ENCODE assay signal across 27 cellular contexts in the genomic region with DNA sequence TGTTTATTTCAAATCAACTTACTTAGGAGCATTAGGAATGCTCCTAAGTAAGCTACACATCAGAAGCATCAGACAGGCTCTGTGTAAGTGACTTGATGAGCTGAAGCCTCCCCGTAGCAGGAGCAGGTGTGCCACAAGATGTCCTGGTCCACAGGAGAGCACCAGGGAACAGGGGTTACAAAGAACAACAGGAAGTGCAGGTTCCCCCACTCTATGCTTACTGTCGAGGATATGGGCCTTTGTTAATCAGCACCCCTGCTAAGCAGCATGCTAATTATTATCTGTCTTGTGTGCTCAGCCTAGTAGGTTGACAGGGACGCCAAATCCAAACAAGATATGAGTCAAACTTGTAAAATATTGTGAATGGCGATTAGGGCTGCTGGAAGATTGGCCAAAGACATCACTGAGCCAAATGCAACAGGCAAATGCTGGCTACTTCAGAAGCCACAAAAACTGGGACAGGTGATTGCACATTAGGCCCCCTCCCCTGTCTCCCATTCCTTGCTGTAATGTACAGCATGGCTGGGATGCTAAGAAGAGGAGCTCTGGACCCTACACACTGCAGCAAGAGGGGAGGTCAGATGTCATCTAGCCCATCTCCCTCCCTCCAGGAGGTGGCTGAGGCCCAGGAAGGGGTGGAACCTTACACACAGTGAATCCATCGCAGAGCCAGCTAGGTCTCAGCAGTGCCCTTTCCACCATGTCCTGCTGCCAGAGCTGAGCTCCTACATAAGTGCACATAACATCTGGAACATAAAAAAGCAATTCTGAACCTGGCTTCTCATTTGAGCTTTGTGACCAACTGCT. TPM values are rescaled to one million over a fixed set of nuclear protein-coding genes. Genes with fewer than 3 reads are reported as not detected.
DNase-seq lines count a peak whose midpoint lies in the region; ATAC-seq and TF ChIP-seq lines count a peak whose summit lies in the region.
"Had no signal": no experiment of that assay in that cellular context is flagged by ENCODE, and none has a peak within 500 bp of the region (broad histone marks: within the 10 kb centered on the region; RNA-seq: fewer than 3 reads in every experiment).

No MANE protein-coding gene starts in this region.

- TF ChIP-seq POLR2A in GM18505 (IDR thresholded peaks at IDR 0.05; ENCODE audit: borderline replicate concordance, extremely low read depth, insufficient read depth, insufficient read length) = no peak

- H3K27me3 ChIP-seq in esophagus (ENCODE audit: control insufficient read depth in 1 of 2, insufficient read depth in 2 of 2, low read length in 2 of 2) (no peaks in the 10 kb centered on the region), neutrophil (no peaks in the 10 kb centered on the region), foreskin keratinocyte (peaks cover 22% of the 10 kb centered on the region)
- H3K27me3 ChIP-seq: ascending aorta, right lobe of liver, suprapubic skin had no signal

- H3K36me3 ChIP-seq in HEK293 (ENCODE audit: control insufficient read depth in 2 of 2, insufficient read depth in 1 of 2, low read length in 2 of 2) (no peaks in the 10 kb centered on the region), esophagus (ENCODE audit: control insufficient read depth in 2 of 2, insufficient read depth in 2 of 2, low read length in 1 of 2) (no peaks in the 10 kb centered on the region), neutrophil (no peaks in the 10 kb centered on the region)
- H3K36me3 ChIP-seq: ascending aorta, HAP-1, right lobe of liver, suprapubic skin had no signal

- TF ChIP-seq CTCF in HEK293 (tag by site-specific recombination; IDR thresholded peaks at IDR 0.05) = no peak
- no peak for TF ChIP-seq CTCF in neutrophil (IDR thresholded peaks at IDR 0.05)
- TF ChIP-seq CTCF in foreskin keratinocyte (conservative IDR thresholded peaks at IDR 0.05) = no peak

- H3K4me3 ChIP-seq in HEK293 (ENCODE audit: low read depth, low read length) (no peak overlapping the region), esophagus (ENCODE audit: low read depth in 1 of 2, low read length in 2 of 2) (peak overlapping the region; percentile 43 to 57), neutrophil (ENCODE audit: low read depth in 1 of 2, low read length in 1 of 2) (no peak overlapping the region)
- H3K4me3 ChIP-seq: ascending aorta, HAP-1, right lobe of liver, suprapubic skin had no signal

- ATAC-seq in GM18505 (IDR thresholded peaks at IDR 0.05; ENCODE audit: unreplicated experiment) (no peak), foreskin keratinocyte (no peak)
- ATAC-seq: natural killer cell, right lobe of liver had no signal

- H3K9me3 ChIP-seq in HEK293 (ENCODE audit: control insufficient read depth, insufficient read depth, low read depth, low read length) (no peaks in the 10 kb centered on the region), esophagus (ENCODE audit: control insufficient read depth in 2 of 2, insufficient read depth in 1 of 2, low read depth in 1 of 2, low read length in 1 of 2) (no peaks in the 10 kb centered on the region), neutrophil (no peaks in the 10 kb centered on the region)
- H3K9me3 ChIP-seq: ascending aorta, HAP-1, right lobe of liver, SK-N-SH, suprapubic skin had no signal

- CTCF ChIA-PET in HEK293 (lab: Yijun Ruan, JAX) = interaction anchor here (0.7 to 0.9 kb wide), 2 partner anchors 13 to 157 kb away, joined by 3 read pairs; no protein-coding TSS in a partner anchor

- 61 to 62% methylated on average over 5 of the region's 5 CpGs for WGBS in esophagus, 2 donors

- no peak overlapping the region for H3K27ac ChIP-seq in HEK293 (ENCODE audit: extremely low read depth, low read depth, low read length)
- peak overlapping the region; percentile 45 to 88 for H3K27ac ChIP-seq in esophagus (ENCODE audit: low read depth in 2 of 2, low read length in 1 of 2)
- H3K27ac ChIP-seq in neutrophil = peak overlapping the region; percentile 99
- no peak overlapping the region for H3K27ac ChIP-seq in foreskin keratinocyte
- H3K27ac ChIP-seq: ascending aorta, right lobe of liver, suprapubic skin had no signal

- DNase-seq in NCI-H345 (lab: John Stamatoyannopoulos, UW) (peak; percentile 58), foreskin keratinocyte (no peak)
- no peak for DNase-seq in activated naive CD4-positive, alpha-beta T cell (lab: John Stamatoyannopoulos, UW)
- DNase-seq: activated CD4-positive, alpha-beta memory T cell treated with anti-CD3 and anti-CD28 coated beads, Interleukin-2, amount 10 ng/mL, durations not matched to agents 7 days and 5 days; activated CD4-positive, CD25-positive, alpha-beta regulatory T cell treated with anti-CD3 and anti-CD28 coated beads, Interleukin-2, amount 50 U/mL, for 72 hours; activated CD8-positive, alpha-beta memory T cell treated with anti-CD3 and anti-CD28 coated beads, Interleukin-2, amount 50 U/mL, for 48 hours; activated naive CD8-positive, alpha-beta T cell treated with anti-CD3 and anti-CD28 coated beads, Interleukin-2, amount 10 ng/mL, durations not matched to agents 7 days and 5 days; central memory CD4-positive, alpha-beta T cell; DND-41; natural killer cell; NCI-H1105 treated with DMSO at 0.1 percent for 48 hours; NCI-H2081 treated with DMSO at 0.1 percent for 48 hours; RPMI8226; SK-N-SH; stimulated activated CD4-positive, alpha-beta T cell treated with anti-CD3 and anti-CD28 coated beads, Interleukin-2, amount 100 ng/mL, for 48 hours had no signal

- POLR2A ChIA-PET in HEK293 (lab: Yijun Ruan, JAX) = no interaction called here

- H3K4me1 ChIP-seq in HEK293 (ENCODE audit: control insufficient read depth, insufficient read depth, low read length) (no peaks in the 10 kb centered on the region), esophagus (ENCODE audit: control insufficient read depth in 2 of 2, insufficient read depth in 2 of 2, low read length in 1 of 2) (peaks cover 0 to 4% of the 10 kb centered on the region in 2 donors), neutrophil (ENCODE audit: control insufficient read depth in 1 of 2, insufficient read depth in 1 of 2, low read depth in 1 of 2, low read length in 1 of 2) (peaks cover 92 to 93% of the 10 kb centered on the region in 2 experiments), foreskin keratinocyte (no peaks in the 10 kb centered on the region)
- H3K4me1 ChIP-seq: ascending aorta, HAP-1 had no signal

TF ChIP-seq in HEK293, 187 proteins besides CTCF, POLR2A, EP300 and RAD21:
- peak; percentile 59 for TF ChIP-seq OSR2 (tag by site-specific recombination; IDR thresholded peaks at IDR 0.05)
- peak; percentile 80 for TF ChIP-seq SCRT2 (tag by site-specific recombination; IDR thresholded peaks at IDR 0.05)
- TF ChIP-seq ZNF174 (tag by site-specific recombination; IDR thresholded peaks at IDR 0.05) = no peak

RNA-seq across cellular contexts. Expression of a gene that starts 0.9 kb away (rescaled TPM):
- polyA plus RNA-seq in esophagus = 1,000 to 10,000 TPM; 1,528 to 2,175 TPM
- not detected in 2 replicates for total RNA-seq in foreskin keratinocyte
- polyA plus RNA-seq in foreskin keratinocyte = not detected in 2 replicates
- total RNA-seq: activated CD4-positive, alpha-beta memory T cell treated with anti-CD3 and anti-CD28 coated beads, Interleukin-2, amount 10 ng/mL, durations not matched to agents 7 days and 5 days; activated naive CD8-positive, alpha-beta T cell treated with anti-CD3 and anti-CD28 coated beads, Interleukin-2, amount 10 ng/mL, durations not matched to agents 7 days and 5 days; ascending aorta; natural killer cell; ureter had no signal
- polyA plus RNA-seq: CD14-positive monocyte, fibroblast of lung, IgD-negative memory B cell, SK-N-SH had no signal

Comparison
In these comparisons a context has a peak if more than half of its experiments do, and no peak if none do; other contexts are left out.
1. H3K27ac ChIP-seq: peak in esophagus (2 of 2) and neutrophil (single experiment); none in HEK293 (single experiment) and foreskin keratinocyte (single experiment).
2. H3K4me3 ChIP-seq: peak in esophagus (2 of 2); none in HEK293 (single experiment) and neutrophil (0 of 2).
3. RNA of a gene that starts 0.9 kb away (polyA plus RNA-seq): 1,528 to 2,175 TPM in esophagus; not detected in foreskin keratinocyte; every median in the first group is over 1,000 times any median in the second.